8 cellular contexts compared by ENCODE assay signal in the genomic region with DNA sequence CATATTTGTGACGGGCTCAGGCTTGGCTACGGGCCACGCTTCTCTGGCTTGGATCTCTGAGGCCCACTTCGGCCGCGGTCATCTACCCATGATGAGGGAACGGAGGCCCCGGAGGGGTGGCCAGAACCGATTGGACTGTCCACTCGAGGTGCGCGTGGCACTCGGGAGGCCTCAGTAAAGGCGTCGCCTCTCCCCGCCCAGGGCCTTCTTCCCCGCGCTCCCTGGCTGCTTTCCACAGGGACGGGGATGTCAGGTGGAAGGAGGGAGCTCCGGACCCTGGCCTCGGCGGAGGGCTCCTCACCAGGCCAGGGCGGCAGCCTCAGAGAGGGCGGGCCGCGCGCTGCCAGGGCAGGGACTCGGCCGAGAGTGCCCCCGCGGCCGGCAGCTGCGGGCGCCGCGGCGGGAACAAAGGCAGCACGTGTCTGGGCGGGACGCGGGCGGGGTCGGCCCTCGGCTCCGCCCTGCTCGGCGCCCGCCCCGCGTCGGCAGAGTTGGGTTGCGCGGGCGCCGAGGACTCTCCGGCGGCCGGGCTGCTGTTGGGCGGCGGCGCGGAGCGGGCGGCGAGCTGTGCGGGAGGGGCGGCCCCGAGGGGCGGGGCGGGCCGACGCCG.
A peak's percentile ranks its signal among the peaks of the same experiment; 100 is the strongest.
DNase-seq lines count a peak whose midpoint lies in the region; ATAC-seq lines count a peak whose summit lies in the region.

No MANE protein-coding gene starts in this region.

- peak; percentile 59 for ATAC-seq in HG02981 (IDR thresholded peaks at IDR 0.05; ENCODE audit: unreplicated experiment)
- ATAC-seq in activated CD4-positive, CD25-positive, alpha-beta regulatory T cell treated with anti-CD3 and anti-CD28 coated beads, Interleukin-2, amount 50 U/mL, for 24 hours = peak; percentile 79 to 80

- peak overlapping the region; percentile 94 for H3K27ac ChIP-seq in cingulate gyrus (ENCODE audit: low read depth, low read length)

- peak; percentile 89 for DNase-seq in NCI-H1436 (lab: John Stamatoyannopoulos, UW)
- no peak for DNase-seq in NCI-H1436 treated with DMSO at 0.1 percent for 48 hours (lab: John Stamatoyannopoulos, UW)
- peak; percentile 52 for DNase-seq in NCI-H2196 treated with DMSO at 0.1 percent for 48 hours (lab: John Stamatoyannopoulos, UW; ENCODE audit: unreplicated experiment)
- peak; percentile 94 for DNase-seq in left kidney (ENCODE audit: low read depth, low spot score)
- DNase-seq in stimulated activated CD4-positive, alpha-beta T cell treated with anti-CD3 and anti-CD28 coated beads, Interleukin-2, amount 100 ng/mL, for 24 hours = peak; percentile 72 to 78
